ENCODE assay signal across 1 cellular context in the genomic region with DNA sequence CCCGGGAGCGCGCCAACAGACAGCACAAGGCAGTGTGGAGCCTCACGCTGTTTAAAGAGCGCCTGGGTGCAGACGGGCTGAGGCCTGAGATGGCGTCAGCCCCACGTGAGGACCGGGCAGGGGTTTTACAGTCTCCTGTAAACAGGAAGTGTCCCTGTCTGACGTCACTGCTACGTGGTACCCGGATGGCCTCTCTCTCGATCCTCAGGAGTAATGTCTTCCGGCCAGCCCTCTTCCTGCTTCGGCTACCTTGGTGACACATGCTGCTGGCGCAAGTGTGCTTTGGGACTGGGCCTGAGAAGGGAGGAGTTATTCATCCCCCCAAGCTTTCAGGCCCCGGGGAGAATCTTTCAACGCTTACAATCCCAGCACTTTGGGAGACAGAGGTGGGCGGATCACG.
A peak's percentile ranks its signal among the peaks of the same experiment; 100 is the strongest.
TF ChIP-seq lines count a peak whose summit lies in the region.

No MANE protein-coding gene starts in this region.

TF ChIP-seq in K562, 482 proteins besides CTCF, POLR2A, EP300 and RAD21:
- TF ChIP-seq RCOR1 (IDR thresholded peaks at IDR 0.05; ENCODE audit: borderline replicate concordance in 1 of 2, low read depth in 2 of 2, low read length in 2 of 2): no peak
- 0 out of 2 replicates have a peak, but pooled peaks have one; percentile 16 for TF ChIP-seq POLR2G (IDR thresholded peaks at IDR 0.05; ENCODE audit: low read depth, low read length)
- TF ChIP-seq SIX5 (IDR thresholded peaks at IDR 0.05; ENCODE audit: borderline replicate concordance in 1 of 2, insufficient read depth in 1 of 2, low read depth in 1 of 2, low read length in 2 of 2): no peak
- no peak for TF ChIP-seq U2AF2 (optimal IDR thresholded peaks at IDR 0.05; ENCODE audit: low read depth, low read length)
- TF ChIP-seq E2F3 (CRISPR knock-in tag; IDR thresholded peaks at IDR 0.05): no peak
- no peak for TF ChIP-seq ZNF140 (CRISPR knock-in tag; IDR thresholded peaks at IDR 0.05)
